In the genomic region with DNA sequence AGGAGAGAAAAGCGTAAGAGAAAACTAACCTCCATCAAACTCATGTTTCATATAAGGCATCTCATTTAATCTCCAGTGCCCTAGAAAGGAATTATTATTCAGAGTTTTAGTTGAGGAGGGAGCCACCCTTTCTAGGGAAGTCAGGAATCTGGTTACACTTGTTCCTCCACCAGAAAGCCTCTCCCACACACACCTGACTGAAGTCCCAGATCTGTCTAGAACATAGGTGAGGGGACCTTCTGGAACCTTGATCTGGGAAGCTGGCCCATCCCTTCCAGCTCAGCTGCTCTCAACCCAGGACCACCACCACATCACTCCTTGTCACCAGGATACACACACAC, we compare ENCODE assay signal across 9 cellular contexts. TPM values are rescaled to one million over a fixed set of nuclear protein-coding genes. Genes with fewer than 3 reads are reported as not detected.
DNase-seq lines count a peak whose midpoint lies in the region; ATAC-seq and TF ChIP-seq lines count a peak whose summit lies in the region.
"Had no signal": no experiment of that assay in that cellular context is flagged by ENCODE, and none has a peak within 500 bp of the region (broad histone marks: within the 10 kb centered on the region; RNA-seq: fewer than 3 reads in every experiment).

No MANE protein-coding gene starts in this region.

- POLR2A ChIA-PET in RWPE1 (lab: Yijun Ruan, JAX; ENCODE audit: low non-redundant PET): no interaction called here

- peak; percentile 14 for ATAC-seq in foreskin keratinocyte

- in situ Hi-C loops in brain microvascular endothelial cell (cut with HindIII; ENCODE audit: low pct_ligation_motif_present, low sequenced_read_pairs): loop anchor here (25.0 kb wide), 1 partner anchor 210 kb away; no protein-coding TSS in a partner anchor

- DNase-seq in SIG-M5 treated with dmso at 0.1 percent for 504 hours (lab: John Stamatoyannopoulos, UW; ENCODE audit: unreplicated experiment) (peak; percentile 73), SIG-M5 (lab: John Stamatoyannopoulos, UW) (no peak), RWPE1 (ENCODE audit: low spot score) (peak; percentile 57), foreskin keratinocyte (peak in 1 of 2 donors; percentile 44), spleen (no peak), SHP77 treated with DMSO at 0.1 percent for 48 hours (lab: John Stamatoyannopoulos, UW) (no peak), brain microvascular endothelial cell (no peak), epidermal melanocyte (ENCODE audit: insufficient read length, low spot score) (no peak)

- no peaks in the 10 kb centered on the region for H3K9me3 ChIP-seq in spleen

- H3K36me3 ChIP-seq in spleen (peaks cover 0 to 29% (median 17%) of the 10 kb centered on the region in 6 donors), brain microvascular endothelial cell (replicated peaks) (no peaks in the 10 kb centered on the region)

- TF ChIP-seq POLR2A in spleen (IDR thresholded peaks at IDR 0.05): no peak

- H3K4me3 ChIP-seq in spleen: peak overlapping the region in 4 of 8 donors; percentile 79 to 88 (median 80)
- no peak overlapping the region for H3K4me3 ChIP-seq in brain microvascular endothelial cell (ENCODE audit: low read depth, low read length)

- intact Hi-C loops in spleen (cut with DNase I; ENCODE audit: low total_unique reads): no loop called here

- TF ChIP-seq CTCF in RWPE1 (conservative IDR thresholded peaks at IDR 0.05; ENCODE audit: low read depth) (no peak), foreskin keratinocyte (conservative IDR thresholded peaks at IDR 0.05) (no peak), spleen (IDR thresholded peaks at IDR 0.05 in 8 of 11, conservative IDR thresholded peaks at IDR 0.05 in 3 of 11) (no peak), brain microvascular endothelial cell (IDR thresholded peaks at IDR 0.05; ENCODE audit: low read depth, low read length, missing control alignments) (no peak)

- H3K27me3 ChIP-seq in foreskin keratinocyte (no peaks in the 10 kb centered on the region), spleen (replicated peaks in 1 of 7) (no peaks in the 10 kb centered on the region), brain microvascular endothelial cell (replicated peaks) (peaks cover 12% of the 10 kb centered on the region)

- 85 to 97% (median 88%) methylated on average over 1 of the region's 1 CpG for WGBS in spleen, 5 donors

- CTCF ChIA-PET in RWPE1 (lab: Yijun Ruan, JAX): interaction anchor here (0.6 kb wide), 1 partner anchor 95 kb away, joined by 3 read pairs; no protein-coding TSS in a partner anchor

- H3K4me1 ChIP-seq in foreskin keratinocyte (peaks cover 8% of the 10 kb centered on the region), spleen (peaks cover 48 to 100% (median 84%) of the 10 kb centered on the region in 6 donors)

- H3K27ac ChIP-seq in RWPE1: no peak overlapping the region
- no peak overlapping the region for H3K27ac ChIP-seq in foreskin keratinocyte
- peak overlapping the region; percentile 96 to 100 (median 98) for H3K27ac ChIP-seq in spleen
- H3K27ac ChIP-seq in brain microvascular endothelial cell: no peak overlapping the region

RNA-seq across cellular contexts. Expression of a gene that starts 1.9 kb away (rescaled TPM):
- 13.3 and 17.2 TPM in 2 replicates for total RNA-seq in foreskin keratinocyte
- 9.7 and 12.7 TPM in 2 replicates for polyA plus RNA-seq in foreskin keratinocyte
- 100 to 1,000 TPM; 127 to 182 (median 153) TPM for total RNA-seq in spleen
- polyA plus RNA-seq in spleen: 100 to 1,000 TPM in 2 of 3 donors, 10 to 100 TPM in 1; 90.3 to 106 (median 101) TPM
- polyA plus RNA-seq: HepG2 had no signal

RNA-seq across cellular contexts. Expression of a gene that starts 25.2 kb away (rescaled TPM):
- total RNA-seq in foreskin keratinocyte (0.28 and 0.48 TPM in 2 replicates), spleen (10 to 100 TPM in 6 of 7 donors, 1 to 10 TPM in 1; 6.0 to 58.3 (median 25.6) TPM)
- polyA plus RNA-seq in foreskin keratinocyte (0.49 and 0.50 TPM in 2 replicates), spleen (100 to 1,000 TPM in 1 of 3 donors, 10 to 100 TPM in 2; 40.1 to 159 (median 59.2) TPM)

Comparison
In these comparisons a context has a peak if more than half of its experiments do, and no peak if none do; other contexts are left out.
1. DNase-seq: peak in SIG-M5 treated with dmso at 0.1 percent for 504 hours (single experiment) and RWPE1 (single experiment); none in SIG-M5 (single experiment), spleen (single experiment), SHP77 treated with DMSO at 0.1 percent for 48 hours (single experiment), brain microvascular endothelial cell (single experiment) and epidermal melanocyte (single experiment).
2. H3K27ac ChIP-seq: peak in spleen (8 of 8); none in RWPE1 (single experiment), foreskin keratinocyte (single experiment) and brain microvascular endothelial cell (single experiment).